20 cellular contexts compared by ENCODE assay signal in the genomic region with DNA sequence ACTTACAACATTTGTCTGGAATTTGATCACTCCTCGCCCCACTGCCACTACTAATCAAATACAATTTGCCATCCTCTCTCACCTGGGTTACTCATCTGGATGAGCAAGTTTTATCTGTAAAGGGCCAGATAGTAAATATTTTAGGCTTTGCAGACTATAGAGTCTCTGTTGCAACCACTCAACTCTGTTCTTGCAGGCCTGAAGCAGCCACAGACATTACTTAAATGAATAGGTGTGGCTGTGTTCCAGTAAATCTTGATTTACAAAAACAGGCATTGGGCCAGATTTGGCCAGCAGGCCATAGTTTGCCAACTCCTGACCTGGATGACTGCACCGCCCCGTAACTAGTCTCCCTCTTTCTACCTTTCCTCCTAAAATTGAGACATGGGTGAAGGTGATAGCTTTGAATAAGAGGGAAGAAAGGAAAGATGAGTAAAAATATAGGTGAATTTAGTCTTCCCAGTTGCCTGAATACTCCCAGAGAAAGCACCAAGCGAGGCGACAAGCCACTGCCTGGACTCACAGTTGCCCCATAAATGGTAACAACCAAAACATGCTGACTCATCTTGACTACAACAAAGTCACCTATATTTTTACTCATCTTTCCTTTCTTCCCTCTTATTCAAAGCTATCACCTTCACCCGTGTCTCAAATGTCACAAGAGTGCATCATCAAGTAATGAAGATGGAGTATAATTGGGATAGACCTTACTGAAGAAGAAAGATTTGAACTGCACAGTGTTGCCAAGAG. TPM values are rescaled to one million over a fixed set of nuclear protein-coding genes. Genes with fewer than 3 reads are reported as not detected.
DNase-seq lines count a peak whose midpoint lies in the region; ATAC-seq, FAIRE-seq and TF ChIP-seq lines count a peak whose summit lies in the region.
"Had no signal": no experiment of that assay in that cellular context is flagged by ENCODE, and none has a peak within 500 bp of the region (broad histone marks: within the 10 kb centered on the region; RNA-seq: fewer than 3 reads in every experiment).

No MANE protein-coding gene starts in this region.

- no peak for TF ChIP-seq POLR2A in K562 (conservative IDR thresholded peaks at IDR 0.05)

- H3K27ac Mint-ChIP-seq in natural killer cell, result no peak overlapping the region
- H3K27ac Mint-ChIP-seq: activated naive CD8-positive, alpha-beta T cell treated with anti-CD3 and anti-CD28 coated beads, Interleukin-2, amount 10 ng/mL, durations not matched to agents 7 days and 5 days; activated T-cell treated with anti-CD3 and anti-CD28 coated beads, Interleukin-2, amount 50 U/mL, for 72 hours; CD4-positive, alpha-beta memory T cell; T-helper 1 cell treated with Interleukin-12 subunit alpha and Interleukin-12 subunit beta and Interleukin-4 antibody, amounts not matched to agents 30 μg/mL and 1 μg/mL, for 36 hours had no signal

- H4K20me1 ChIP-seq in K562 (replicated peaks; ENCODE audit: control insufficient read depth, insufficient read depth, low read length), result no peaks in the 10 kb centered on the region

- H2BK5ac ChIP-seq in mesenchymal stem cell (ENCODE audit: low read depth, low read length, poor library complexity, severe bottlenecking), result no peak overlapping the region

- peak overlapping the region in 1 of 2 experiments; percentile 11 for H2BK12ac ChIP-seq in mesenchymal stem cell (ENCODE audit: low read length in 2 of 2)

- POLR2A ChIA-PET in K562 (lab: Yijun Ruan, JAX), result no interaction called here

- no peak overlapping the region for H3K4me2 ChIP-seq in K562 (ENCODE audit: insufficient read depth, low read length)
- no peak overlapping the region for H3K4me2 ChIP-seq in mesenchymal stem cell (ENCODE audit: low read length, poor library complexity, severe bottlenecking)

- H2AFZ ChIP-seq in ACC112 (ENCODE audit: low read length, unreplicated experiment) (peak overlapping the region; percentile 57), K562 (ENCODE audit: low read depth, low read length) (peak overlapping the region; percentile 91), mesenchymal stem cell (ENCODE audit: low read depth, low read length) (no peak overlapping the region)

- TF ChIP-seq RAD21 in K562 (CRISPR knock-in tag; conservative IDR thresholded peaks at IDR 0.05 in 1 of 2, IDR thresholded peaks at IDR 0.05 in 1 of 2), result no peak

- H3K4ac ChIP-seq in mesenchymal stem cell (ENCODE audit: low read depth in 1 of 2, low read length in 2 of 2), result no peak overlapping the region

- no peaks in the 10 kb centered on the region for H3K4me1 Mint-ChIP-seq in natural killer cell
- H3K4me1 Mint-ChIP-seq: activated naive CD8-positive, alpha-beta T cell treated with anti-CD3 and anti-CD28 coated beads, Interleukin-2, amount 10 ng/mL, durations not matched to agents 7 days and 5 days; CD4-positive, alpha-beta memory T cell; central memory CD8-positive, alpha-beta T cell had no signal

- no peak overlapping the region for H4K91ac ChIP-seq in mesenchymal stem cell (ENCODE audit: low read length)

- H3K36me3 Mint-ChIP-seq in natural killer cell, result no peaks in the 10 kb centered on the region
- H3K36me3 Mint-ChIP-seq: activated naive CD8-positive, alpha-beta T cell treated with anti-CD3 and anti-CD28 coated beads, Interleukin-2, amount 10 ng/mL, durations not matched to agents 7 days and 5 days; CD4-positive, alpha-beta memory T cell had no signal

- no peak overlapping the region for H2BK15ac ChIP-seq in mesenchymal stem cell (ENCODE audit: low read depth, poor library complexity, severe bottlenecking)

- DNase-seq in K562 (ENCODE audit: extremely low read depth in 1 of 4, low spot score in 3 of 4) (no peak), mesenchymal stem cell (no peak), natural killer cell (no peak), tibial artery (no peak), OCI-M1 (lab: John Stamatoyannopoulos, UW) (no peak)
- no peak for DNase-seq in activated CD4-positive, alpha-beta T cell treated with anti-CD3 and anti-CD28 coated beads, Interleukin-2, amount 50 U/mL, for 48 hours
- DNase-seq: activated naive CD8-positive, alpha-beta T cell treated with anti-CD3 and anti-CD28 coated beads, Interleukin-2, amount 10 ng/mL, durations not matched to agents 7 days and 5 days; activated T-cell treated with anti-CD3 and anti-CD28 coated beads, Interleukin-2, amount 50 U/mL, for 72 hours; CD4-positive, alpha-beta memory T cell; DND-41; kidney glomerular epithelial cell; midbrain; NCI-H1930; right cardiac atrium; Right ventricle myocardium superior; WERI-Rb-1 had no signal

- H3K79me2 ChIP-seq in ACC112 (ENCODE audit: control insufficient read depth, insufficient read depth, low read length, unreplicated experiment) (no peaks in the 10 kb centered on the region), K562 (ENCODE audit: control insufficient read depth, insufficient read depth, low read length) (no peaks in the 10 kb centered on the region)

- no peaks in the 10 kb centered on the region for H3K9me3 ChIP-seq in HUES48 (ENCODE audit: control insufficient read depth, insufficient read depth, low read length)
- H3K9me3 ChIP-seq in K562 (replicated peaks; ENCODE audit: control insufficient read depth, insufficient read depth, low read depth, low read length), result no peaks in the 10 kb centered on the region
- no peaks in the 10 kb centered on the region for H3K9me3 ChIP-seq in mesenchymal stem cell (ENCODE audit: control insufficient read depth, low read length)
- H3K9me3 ChIP-seq in tibial artery, result no peaks in the 10 kb centered on the region

- no peak for TF ChIP-seq EP300 in K562 (IDR thresholded peaks at IDR 0.05; ENCODE audit: low read length)

- H3K27me3 Mint-ChIP-seq in natural killer cell (ENCODE audit: low read depth in 2 of 2), result peaks cover 6 to 22% of the 10 kb centered on the region in 2 donors

- H3K4me1 ChIP-seq in ACC112 (ENCODE audit: control insufficient read depth, insufficient read depth, low read length, unreplicated experiment) (peaks cover 9% of the 10 kb centered on the region), HUES48 (ENCODE audit: control insufficient read depth, insufficient read depth, low read length) (peaks cover 17% of the 10 kb centered on the region), K562 (replicated peaks in 1 of 2; ENCODE audit: control insufficient read depth in 2 of 2, insufficient read depth in 2 of 2, low read length in 2 of 2) (peaks cover 0 to 11% of the 10 kb centered on the region in 2 experiments; a peak in 3 of 5 replicates), mesenchymal stem cell (ENCODE audit: control insufficient read depth, insufficient read depth, low read depth, low read length) (no peaks in the 10 kb centered on the region), tibial artery (no peaks in the 10 kb centered on the region)

- no peak overlapping the region for H4K8ac ChIP-seq in mesenchymal stem cell (ENCODE audit: low read length)

- no peaks in the 10 kb centered on the region for H3K79me1 ChIP-seq in mesenchymal stem cell (replicated peaks; ENCODE audit: low read length, poor library complexity, severe bottlenecking)

- FAIRE-seq in K562 (lab: Jason Lieb, UNC), result peak; percentile 86

- no peak overlapping the region for H2AK5ac ChIP-seq in mesenchymal stem cell (ENCODE audit: low read length, severe bottlenecking)

- H3K4me3 Mint-ChIP-seq in natural killer cell, result no peak overlapping the region
- H3K4me3 Mint-ChIP-seq: activated naive CD8-positive, alpha-beta T cell treated with anti-CD3 and anti-CD28 coated beads, Interleukin-2, amount 10 ng/mL, durations not matched to agents 7 days and 5 days; activated T-cell treated with anti-CD3 and anti-CD28 coated beads, Interleukin-2, amount 50 U/mL, for 72 hours; CD4-positive, alpha-beta memory T cell; central memory CD8-positive, alpha-beta T cell; T-helper 1 cell treated with Interleukin-12 subunit alpha and Interleukin-12 subunit beta and Interleukin-4 antibody, amounts not matched to agents 30 μg/mL and 1 μg/mL, for 36 hours had no signal

- WGBS in K562 (ENCODE audit: insufficient coverage, low coverage, missing lambda C conversion rate), result 70% methylated on average over 6 of the region's 6 CpGs
- no CpG with 5 or more reads among the region's 6 CpGs for WGBS in mesenchymal stem cell

- H3K9me3 Mint-ChIP-seq in natural killer cell, result no peaks in the 10 kb centered on the region
- H3K9me3 Mint-ChIP-seq: activated naive CD8-positive, alpha-beta T cell treated with anti-CD3 and anti-CD28 coated beads, Interleukin-2, amount 10 ng/mL, durations not matched to agents 7 days and 5 days; activated T-cell treated with anti-CD3 and anti-CD28 coated beads, Interleukin-2, amount 50 U/mL, for 72 hours; CD4-positive, alpha-beta memory T cell; central memory CD8-positive, alpha-beta T cell; T-helper 1 cell treated with Interleukin-12 subunit alpha and Interleukin-12 subunit beta and Interleukin-4 antibody, amounts not matched to agents 30 μg/mL and 1 μg/mL, for 36 hours had no signal

- H3K27me3 ChIP-seq in ACC112 (ENCODE audit: insufficient read depth, low read length), result no peaks in the 10 kb centered on the region
- H3K27me3 ChIP-seq in HUES48 (ENCODE audit: control insufficient read depth, insufficient read depth, low read length), result no peaks in the 10 kb centered on the region
- H3K27me3 ChIP-seq in K562 (ENCODE audit: control insufficient read depth in 2 of 2, insufficient read depth in 2 of 2, low read length in 2 of 2), result no peaks in the 10 kb centered on the region
- H3K27me3 ChIP-seq in mesenchymal stem cell (ENCODE audit: control insufficient read depth in 1 of 2, insufficient read depth in 1 of 2, low read length in 2 of 2), result no peaks in the 10 kb centered on the region
- no peaks in the 10 kb centered on the region for H3K27me3 ChIP-seq in tibial artery

- H3K27ac ChIP-seq in ACC112 (ENCODE audit: low read depth, low read length) (no peak overlapping the region), HUES48 (ENCODE audit: low read depth, low read length) (peak overlapping the region; percentile 89), K562 (ENCODE audit: extremely low read depth, low read depth, low read length) (peak overlapping the region; percentile 66; the same call in 2 of the 3 replicates), mesenchymal stem cell (ENCODE audit: low read length, poor library complexity, severe bottlenecking) (no peak overlapping the region), tibial artery (no peak overlapping the region)
- H3K27ac ChIP-seq: WERI-Rb-1 had no signal

- CTCF ChIA-PET in K562 (lab: Yijun Ruan, JAX; ENCODE audit: low intra/inter-chr PET ratio), result no interaction called here

- H3K36me3 ChIP-seq in ACC112 (ENCODE audit: insufficient read depth, low read length), result no peaks in the 10 kb centered on the region
- H3K36me3 ChIP-seq in HUES48 (ENCODE audit: control insufficient read depth, insufficient read depth, low read length), result no peaks in the 10 kb centered on the region
- no peaks in the 10 kb centered on the region for H3K36me3 ChIP-seq in K562 (ENCODE audit: control insufficient read depth, insufficient read depth, low read length)
- H3K36me3 ChIP-seq in mesenchymal stem cell (ENCODE audit: control insufficient read depth in 1 of 2, insufficient read depth in 2 of 2, low read depth in 1 of 2, low read length in 2 of 2), result no peaks in the 10 kb centered on the region
- no peaks in the 10 kb centered on the region for H3K36me3 ChIP-seq in tibial artery
- H3K36me3 ChIP-seq: WERI-Rb-1 had no signal

- H3K9ac ChIP-seq in HUES48 (ENCODE audit: low read depth, low read length) (no peak overlapping the region), K562 (ENCODE audit: insufficient read depth in 1 of 2, low read depth in 2 of 2, low read length in 2 of 2) (no peak overlapping the region), mesenchymal stem cell (ENCODE audit: low read length) (peak overlapping the region; percentile 35)

- H3K4me3 ChIP-seq in ACC112 (ENCODE audit: low read depth, low read length) (no peak overlapping the region), HUES48 (ENCODE audit: low read depth, low read length) (no peak overlapping the region), K562 (no peak overlapping the region), mesenchymal stem cell (ENCODE audit: insufficient read depth in 1 of 2, low read depth in 1 of 2, low read length in 2 of 2) (no peak overlapping the region), tibial artery (no peak overlapping the region)

- intact Hi-C loops in K562 (cut with micrococcal nuclease) (loop anchor here (10.0 kb wide), 1 partner anchor 637 kb away; no protein-coding TSS in a partner anchor), natural killer cell (cut with micrococcal nuclease) (no loop called here), tibial artery (cut with DNase I; ENCODE audit: low total_unique reads) (no loop called here)

- H2BK120ac ChIP-seq in mesenchymal stem cell (ENCODE audit: low read depth, low read length), result peak overlapping the region; percentile 49

- no peak overlapping the region for H3K18ac ChIP-seq in mesenchymal stem cell (ENCODE audit: low read depth in 1 of 2, low read length in 2 of 2)

- no peak overlapping the region for H3K23ac ChIP-seq in mesenchymal stem cell (ENCODE audit: low read length in 2 of 2)

- TF ChIP-seq CTCF in K562 (IDR thresholded peaks at IDR 0.05 in 2 of 3, conservative IDR thresholded peaks at IDR 0.05 in 1 of 3; ENCODE audit: insufficient read depth in 2 of 3, low read depth in 1 of 3, low read length in 3 of 3) (no peak), natural killer cell (IDR thresholded peaks at IDR 0.05) (no peak), tibial artery (IDR thresholded peaks at IDR 0.05) (no peak)

- no TSS peak for BruUV-seq in K562 (replicated peaks; lab: Mats Ljungman, UMichigan)

- ATAC-seq in K562 (peak; percentile 31; the same call in 2 of the 3 replicates), natural killer cell (no peak)
- ATAC-seq: activated T-cell treated with anti-CD3 and anti-CD28 coated beads, Interleukin-2, amount 50 U/mL, for 72 hours; right cardiac atrium had no signal

- H3K9me1 ChIP-seq in K562 (ENCODE audit: control insufficient read depth, insufficient read depth, low read length), result no peaks in the 10 kb centered on the region

- H3K14ac ChIP-seq in mesenchymal stem cell (ENCODE audit: low read length in 2 of 2), result no peak overlapping the region

- in situ Hi-C loops in K562 (cut with MboI), result no loop called here

RNA-seq across cellular contexts. Expression of a gene that starts 32.5 kb away (rescaled TPM):
- 18.2 and 21.2 TPM in 2 replicates for total RNA-seq in K562 (2011; cell fraction: chromatin; rRNA removed; ENCODE audit: low replicate concordance)
- total RNA-seq in K562 (2011; cell fraction: nucleolus; rRNA removed), result 12.0 and 12.8 TPM in 2 replicates
- 18.8 and 24.8 TPM in 2 replicates for total RNA-seq in K562 (2011; cell fraction: nucleoplasm; rRNA removed)
- 8.8 and 13.0 TPM in 2 replicates for total RNA-seq in K562 (2014; rRNA removed)
- 23.9 and 26.3 TPM in 2 replicates for total RNA-seq in K562 (2014; rRNA removed; fragmentation: Illumina TruSeq; extraction: Trizol)
- total RNA-seq in K562 (2015; rRNA removed; fragmentation: Illumina TruSeq; extraction: Trizol), result 14.9 and 17.8 TPM in 2 replicates
- total RNA-seq in K562 (2021), result 22.5 and 24.5 TPM in 2 replicates
- polyA plus RNA-seq in K562 (2011; rRNA removed), result 17.8 and 22.1 TPM in 2 replicates
- polyA plus RNA-seq in K562 (2011; cell fraction: cytosol; rRNA removed), result 6.5 and 12.3 TPM in 2 replicates
- polyA plus RNA-seq in K562 (2011; cell fraction: nucleus; rRNA removed), result 5.9 and 9.5 TPM in 2 replicates
- 10.6 and 13.4 TPM in 2 replicates for polyA plus RNA-seq in K562 (2012)
- polyA plus RNA-seq in K562 (2014; fragmentation: Illumina TruSeq; extraction: Trizol), result 13.2 and 13.8 TPM in 2 replicates
- 10 to 100 TPM; 13.2 to 13.6 TPM for polyA plus RNA-seq in K562 (2014; fragmentation: Nextera tagmentation; extraction: Ambion mirVana)
- polyA plus RNA-seq in K562 (2014; rRNA removed), result 5.4 and 5.7 TPM in 2 replicates
- polyA minus RNA-seq in K562 (2011; rRNA and poly(A)+ RNA removed), result 52.9 and 60.4 TPM in 2 replicates
- 19.8 and 22.7 TPM in 2 replicates for polyA minus RNA-seq in K562 (2011; cell fraction: cytosol; rRNA and poly(A)+ RNA removed)
- polyA minus RNA-seq in K562 (2011; cell fraction: nucleus; rRNA and poly(A)+ RNA removed), result 10.2 and 19.0 TPM in 2 replicates
- 17.6 TPM for polyA plus RNA-seq in mesenchymal stem cell (2013, experiment 1 of 2)
- 17.6 TPM for polyA plus RNA-seq in mesenchymal stem cell (2013, experiment 2 of 2)
- total RNA-seq in natural killer cell, result 10 to 100 TPM; 19.9 to 27.1 (median 20.5) TPM

RNA-seq across cellular contexts. Expression of a gene that starts 33.4 kb away (rescaled TPM):
- 28.7 and 124 TPM in 2 replicates for total RNA-seq in K562 (2011; cell fraction: chromatin; rRNA removed; ENCODE audit: low replicate concordance)
- 12.8 and 17.6 TPM in 2 replicates for total RNA-seq in K562 (2011; cell fraction: nucleolus; rRNA removed)
- total RNA-seq in K562 (2011; cell fraction: nucleoplasm; rRNA removed), result 41.8 and 63.9 TPM in 2 replicates
- total RNA-seq in K562 (2014; rRNA removed), result 33.4 and 34.1 TPM in 2 replicates
- 55.7 and 65.6 TPM in 2 replicates for total RNA-seq in K562 (2014; rRNA removed; fragmentation: Illumina TruSeq; extraction: Trizol)
- total RNA-seq in K562 (2015; rRNA removed; fragmentation: Illumina TruSeq; extraction: Trizol), result 60.4 and 61.8 TPM in 2 replicates
- total RNA-seq in K562 (2021), result 42.2 and 42.8 TPM in 2 replicates
- 51.4 and 55.6 TPM in 2 replicates for polyA plus RNA-seq in K562 (2011; rRNA removed)
- polyA plus RNA-seq in K562 (2011; cell fraction: cytosol; rRNA removed), result 21.8 and 45.4 TPM in 2 replicates
- 20.3 and 36.5 TPM in 2 replicates for polyA plus RNA-seq in K562 (2011; cell fraction: nucleus; rRNA removed)
- polyA plus RNA-seq in K562 (2012), result 40.5 and 54.7 TPM in 2 replicates
- polyA plus RNA-seq in K562 (2014; fragmentation: Illumina TruSeq; extraction: Trizol), result 46.8 and 55.1 TPM in 2 replicates
- polyA plus RNA-seq in K562 (2014; fragmentation: Nextera tagmentation; extraction: Ambion mirVana), result 10 to 100 TPM; 21.1 to 30.9 TPM
- 25.2 and 29.8 TPM in 2 replicates for polyA plus RNA-seq in K562 (2014; rRNA removed)
- polyA minus RNA-seq in K562 (2011; rRNA and poly(A)+ RNA removed), result 94.2 and 106 TPM in 2 replicates
- 27.1 and 30.8 TPM in 2 replicates for polyA minus RNA-seq in K562 (2011; cell fraction: cytosol; rRNA and poly(A)+ RNA removed)
- 39.6 and 79.5 TPM in 2 replicates for polyA minus RNA-seq in K562 (2011; cell fraction: nucleus; rRNA and poly(A)+ RNA removed)
- polyA plus RNA-seq in mesenchymal stem cell (2013, experiment 1 of 2), result 45.2 TPM
- polyA plus RNA-seq in mesenchymal stem cell (2013, experiment 2 of 2), result 43.1 TPM
- total RNA-seq in natural killer cell, result 10 to 100 TPM; 48.5 to 58.2 (median 56.2) TPM

Comparison
In these comparisons a context has a peak if more than half of its experiments do, and no peak if none do; other contexts are left out.
1. H3K27ac ChIP-seq: peak in HUES48 (single experiment) and K562 (single experiment); none in ACC112 (single experiment), mesenchymal stem cell (single experiment) and tibial artery (0 of 2).